Comparison of ENCODE assay signal across 25 cellular contexts in genomic region chr15:25767356-25768151, GRCh38.
"Had no signal": no experiment of that assay in that cellular context is flagged by ENCODE, and none has a peak within 500 bp of the region (broad histone marks: within the 10 kb centered on the region; RNA-seq: fewer than 3 reads in every experiment).

No MANE protein-coding gene starts in this region.

- H3K4me3 ChIP-seq: ascending aorta, cardiac muscle cell, coronary artery, dorsolateral prefrontal cortex, heart left ventricle, neural progenitor cell, right lobe of liver had no signal

- H3K36me3 ChIP-seq: cardiac muscle cell, heart left ventricle, neural progenitor cell, right lobe of liver had no signal

- H3K4me1 Mint-ChIP-seq: activated B cell treated with CpG ODN at 0.5 μM for 24 hours; activated CD4-positive, alpha-beta T cell treated with anti-CD3 and anti-CD28 coated beads for 36 hours; memory B cell had no signal

- H3K4me3 Mint-ChIP-seq: activated B cell treated with CpG ODN at 0.5 μM for 24 hours; activated CD4-positive, alpha-beta T cell treated with anti-CD3 and anti-CD28 coated beads for 36 hours; activated naive CD8-positive, alpha-beta T cell; activated T-cell treated with anti-CD3 and anti-CD28 coated beads, Interleukin-2, amount 50 U/mL, for 72 hours; brain; memory B cell; naive thymus-derived CD8-positive, alpha-beta T cell; neural progenitor cell; stimulated activated naive CD8-positive, alpha-beta T cell treated with anti-CD3 and anti-CD28 coated beads, Interleukin-15, Interleukin-2, amounts not matched to agents 100 ng/mL and 50 ng/mL, for 24 hours; T-helper 2 cell treated with Interferon-gamma antibody and Interleukin-4, amounts not matched to agents 5 μg/mL and 100 μg/mL, for 36 hours; type B pancreatic cell had no signal

- H3K36me3 Mint-ChIP-seq: brain, memory B cell, neural progenitor cell, type B pancreatic cell had no signal

- ATAC-seq: activated CD4-positive, alpha-beta T cell treated with anti-CD3 and anti-CD28 coated beads for 36 hours; activated T-cell treated with anti-CD3 and anti-CD28 coated beads, Interleukin-2, amount 50 U/mL, for 72 hours; foreskin keratinocyte; heart left ventricle; naive thymus-derived CD8-positive, alpha-beta T cell had no signal

- H3K27me3 ChIP-seq: ascending aorta, cardiac muscle cell, foreskin keratinocyte, heart left ventricle, neural progenitor cell, right lobe of liver had no signal

- H3K9me3 Mint-ChIP-seq: activated B cell treated with CpG ODN at 0.5 μM for 24 hours; activated T-cell treated with anti-CD3 and anti-CD28 coated beads, Interleukin-2, amount 50 U/mL, for 72 hours; memory B cell; naive thymus-derived CD8-positive, alpha-beta T cell; stimulated activated naive CD8-positive, alpha-beta T cell treated with anti-CD3 and anti-CD28 coated beads, Interleukin-15, Interleukin-2, amounts not matched to agents 100 ng/mL and 50 ng/mL, for 24 hours; T-helper 2 cell treated with Interferon-gamma antibody and Interleukin-4, amounts not matched to agents 5 μg/mL and 100 μg/mL, for 36 hours; type B pancreatic cell had no signal

- H3K27ac Mint-ChIP-seq: activated B cell treated with CpG ODN at 0.5 μM for 24 hours; activated CD4-positive, alpha-beta T cell treated with anti-CD3 and anti-CD28 coated beads for 36 hours; activated naive CD8-positive, alpha-beta T cell; activated T-cell treated with anti-CD3 and anti-CD28 coated beads, Interleukin-2, amount 50 U/mL, for 72 hours; brain; memory B cell; stimulated activated naive CD8-positive, alpha-beta T cell treated with anti-CD3 and anti-CD28 coated beads, Interleukin-15, Interleukin-2, amounts not matched to agents 100 ng/mL and 50 ng/mL, for 24 hours; T-helper 2 cell treated with Interferon-gamma antibody and Interleukin-4, amounts not matched to agents 5 μg/mL and 100 μg/mL, for 36 hours; type B pancreatic cell had no signal

- DNase-seq: activated B cell treated with CpG ODN at 0.5 μM for 24 hours; activated CD4-positive, alpha-beta T cell treated with anti-CD3 and anti-CD28 coated beads for 36 hours; activated CD4-positive, alpha-beta T cell treated with anti-CD3 and anti-CD28 coated beads, Interleukin-2, amount 50 U/mL, for 4 hours; activated naive CD4-positive, alpha-beta T cell treated with Interleukin-2 at 50 U/mL for 16 hours; activated T-cell treated with anti-CD3 and anti-CD28 coated beads for 4 hours; activated T-cell treated with anti-CD3 and anti-CD28 coated beads, Interleukin-2, amount 50 U/mL, for 72 hours; cerebellar nuclear complex; dorsolateral prefrontal cortex; foreskin keratinocyte; heart left ventricle; naive thymus-derived CD8-positive, alpha-beta T cell; stimulated activated CD4-positive, alpha-beta T cell treated with anti-CD3 and anti-CD28 coated beads, Interleukin-4, amount 100 ng/mL, for 1 hour; substantia nigra; T-helper 1 cell had no signal

- H3K4me1 ChIP-seq: foreskin keratinocyte, right lobe of liver had no signal

- H3K27ac ChIP-seq: ascending aorta, cardiac muscle cell, coronary artery, dorsolateral prefrontal cortex, foreskin keratinocyte, heart left ventricle, neural progenitor cell, right lobe of liver had no signal

- H3K27me3 Mint-ChIP-seq: activated B cell treated with CpG ODN at 0.5 μM for 24 hours; activated CD4-positive, alpha-beta T cell treated with anti-CD3 and anti-CD28 coated beads for 36 hours; activated naive CD8-positive, alpha-beta T cell; naive thymus-derived CD8-positive, alpha-beta T cell; stimulated activated naive CD8-positive, alpha-beta T cell treated with anti-CD3 and anti-CD28 coated beads, Interleukin-15, Interleukin-2, amounts not matched to agents 100 ng/mL and 50 ng/mL, for 24 hours; type B pancreatic cell had no signal

- H3K9me3 ChIP-seq: ascending aorta, heart left ventricle, right lobe of liver had no signal
